31 cellular contexts compared by ENCODE assay signal in the genomic region with DNA sequence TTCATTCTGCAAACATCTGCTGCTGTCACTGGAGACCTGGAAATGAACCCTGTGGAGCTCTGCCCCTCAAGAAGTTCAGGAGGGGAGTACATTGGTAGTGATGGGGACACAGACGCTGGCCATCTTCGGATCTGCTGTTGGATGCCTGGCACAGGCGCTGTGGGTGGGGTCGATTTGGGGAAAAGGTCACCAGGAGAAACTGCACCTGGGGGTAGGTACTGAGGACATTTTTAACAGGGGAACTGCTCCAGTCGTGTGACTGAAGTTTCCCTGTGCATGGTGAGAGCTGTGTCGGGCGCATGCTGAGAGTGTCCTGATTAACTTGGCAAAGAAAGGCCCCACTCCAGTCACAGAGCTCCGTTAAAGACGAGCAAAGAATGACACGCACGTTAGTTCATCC. TPM values are rescaled to one million over a fixed set of nuclear protein-coding genes. Genes with fewer than 3 reads are reported as not detected.
"Had no signal": no experiment of that assay in that cellular context is flagged by ENCODE, and none has a peak within 500 bp of the region (broad histone marks: within the 10 kb centered on the region; RNA-seq: fewer than 3 reads in every experiment).

No MANE protein-coding gene starts in this region.

- H3K9me2 ChIP-seq: SK-N-SH had no signal

- H3K27ac ChIP-seq: adrenal gland, breast epithelium, KMS-11, SJCRH30, VCaP had no signal

- ATAC-seq: activated T-cell treated with anti-CD3 and anti-CD28 coated beads, Interleukin-2, amount 50 U/mL, for 72 hours had no signal

- H3K9ac ChIP-seq: KMS-11, SK-N-SH had no signal

- H3K27me3 ChIP-seq: adrenal gland, breast epithelium, MG63, SJCRH30 had no signal

- H3K4me3 ChIP-seq: adrenal gland, breast epithelium, MG63, SJCRH30 had no signal

- H3K9me3 ChIP-seq: adrenal gland, breast epithelium, MG63, SJCRH30, SK-N-SH had no signal

- H3K4me1 ChIP-seq: adrenal gland, breast epithelium had no signal

- H3K36me3 ChIP-seq: adrenal gland, breast epithelium, MG63, SJCRH30 had no signal

- H3K4me2 ChIP-seq: KMS-11, SK-N-SH had no signal

- DNase-seq: activated CD4-positive, alpha-beta memory T cell treated with anti-CD3 and anti-CD28 coated beads for 36 hours; activated CD4-positive, alpha-beta T cell treated with anti-CD3 and anti-CD28 coated beads, Interleukin-2, amount 10 ng/mL, durations not matched to agents 7 days and 5 days; activated CD4-positive, CD25-positive, alpha-beta regulatory T cell; activated CD8-positive, alpha-beta memory T cell treated with anti-CD3 and anti-CD28 coated beads for 24 hours; activated gamma-delta T cell treated with Interleukin-2 at 50 U/mL for 16 hours; activated naive CD4-positive, alpha-beta T cell treated with anti-CD3 and anti-CD28 coated beads, Interleukin-2, amount 50 U/mL, for 16 hours; activated T-cell treated with anti-CD3 and anti-CD28 coated beads, Interleukin-2, amount 50 U/mL, for 72 hours; adrenal gland; anterior cingulate cortex; caudate nucleus; MG63; NCI-H1105; NCI-H1436; NCI-H1694 treated with DMSO at 0.1 percent for 48 hours; NCI-H2029 treated with DMSO at 0.1 percent for 48 hours; NCI-H345; NCI-H510A; NCI-H526 treated with DMSO at 0.1 percent for 48 hours; NK-92 treated with Interleukin-12 subunit alpha and Interleukin-12 subunit beta, amount 100 ng/mL, for 24 hours; OCI-M1; RPMI8226; SJCRH30; SK-N-SH; T-helper 1 cell had no signal

RNA-seq across cellular contexts. Expression of a gene that starts 3.4 kb away (rescaled TPM):
- total RNA-seq: activated CD4-positive, alpha-beta memory T cell treated with anti-CD3 and anti-CD28 coated beads for 36 hours; activated CD4-positive, alpha-beta T cell treated with anti-CD3 and anti-CD28 coated beads, Interleukin-2, amount 10 ng/mL, durations not matched to agents 7 days and 5 days; activated naive CD8-positive, alpha-beta T cell treated with anti-CD3 and anti-CD28 coated beads, Interleukin-2, amount 10 ng/mL, durations not matched to agents 7 days and 5 days; activated T-cell treated with anti-CD3 and anti-CD28 coated beads, Interleukin-2, amount 50 U/mL, for 72 hours; activated T-helper 2 cell treated with anti-CD3 and anti-CD28 coated beads, Interferon-gamma antibody, Interleukin-2, Interleukin-4, amounts not matched to agents 10 μg/mL and 5 μg/mL and 100 μg/mL, durations not matched to agents 14 hours and 24 hours and 36 hours; breast epithelium; Right ventricle myocardium superior; SJCRH30; T-helper 2 cell treated with Interferon-gamma antibody and Interleukin-4, amounts not matched to agents 100 ng/mL and 5 ng/mL, for 36 hours had no signal
- polyA plus RNA-seq: SK-N-SH had no signal

RNA-seq across cellular contexts. Expression of a gene that starts 9.8 kb away (rescaled TPM):
- total RNA-seq: activated CD4-positive, alpha-beta memory T cell treated with anti-CD3 and anti-CD28 coated beads for 36 hours; activated CD4-positive, alpha-beta T cell treated with anti-CD3 and anti-CD28 coated beads, Interleukin-2, amount 10 ng/mL, durations not matched to agents 7 days and 5 days; activated T-cell treated with anti-CD3 and anti-CD28 coated beads, Interleukin-2, amount 50 U/mL, for 72 hours; activated T-helper 2 cell treated with anti-CD3 and anti-CD28 coated beads, Interferon-gamma antibody, Interleukin-2, Interleukin-4, amounts not matched to agents 10 μg/mL and 5 μg/mL and 100 μg/mL, durations not matched to agents 14 hours and 24 hours and 36 hours; SJCRH30; T-helper 2 cell treated with Interferon-gamma antibody and Interleukin-4, amounts not matched to agents 100 ng/mL and 5 ng/mL, for 36 hours had no signal

RNA-seq across cellular contexts. Expression of a gene that starts 44.6 kb away (rescaled TPM):
- total RNA-seq: activated CD4-positive, alpha-beta memory T cell treated with anti-CD3 and anti-CD28 coated beads for 36 hours; activated CD4-positive, alpha-beta T cell treated with anti-CD3 and anti-CD28 coated beads, Interleukin-2, amount 10 ng/mL, durations not matched to agents 7 days and 5 days; activated naive CD8-positive, alpha-beta T cell treated with anti-CD3 and anti-CD28 coated beads, Interleukin-2, amount 10 ng/mL, durations not matched to agents 7 days and 5 days; activated T-cell treated with anti-CD3 and anti-CD28 coated beads, Interleukin-2, amount 50 U/mL, for 72 hours; activated T-helper 2 cell treated with anti-CD3 and anti-CD28 coated beads, Interferon-gamma antibody, Interleukin-2, Interleukin-4, amounts not matched to agents 10 μg/mL and 5 μg/mL and 100 μg/mL, durations not matched to agents 14 hours and 24 hours and 36 hours; adrenal gland; breast epithelium; Right ventricle myocardium superior; SJCRH30; T-helper 2 cell treated with Interferon-gamma antibody and Interleukin-4, amounts not matched to agents 100 ng/mL and 5 ng/mL, for 36 hours had no signal
- polyA plus RNA-seq: adrenal gland, SK-N-SH had no signal
